ENCODE assay signal across 10 cellular contexts in genomic region chr17:82170412-82170961, GRCh38. TPM values are rescaled to one million over a fixed set of nuclear protein-coding genes. Genes with fewer than 3 reads are reported as not detected.
DNase-seq lines count a peak whose midpoint lies in the region; ATAC-seq, FAIRE-seq and TF ChIP-seq lines count a peak whose summit lies in the region.
"Had no signal": no experiment of that assay in that cellular context is flagged by ENCODE, and none has a peak within 500 bp of the region (broad histone marks: within the 10 kb centered on the region; RNA-seq: fewer than 3 reads in every experiment).

No MANE protein-coding gene starts in this region.

- BruUV-seq in K562 (replicated peaks; lab: Mats Ljungman, UMichigan), result no TSS peak

- H3K9ac ChIP-seq in K562 (ENCODE audit: insufficient read depth in 1 of 2, low read depth in 2 of 2, low read length in 2 of 2), result peak overlapping the region in 1 of 2 experiments; percentile 82; a peak in 1 of 4 replicates

- 0 out of 2 replicates have a peak, but pooled peaks have one; percentile 13 for TF ChIP-seq EP300 in K562 (IDR thresholded peaks at IDR 0.05; ENCODE audit: low read length)

- peak overlapping the region; percentile 39; the same call in 1 of the 2 replicates for H3K4me2 ChIP-seq in K562 (ENCODE audit: insufficient read depth, low read length)
- no peak overlapping the region for H3K4me2 ChIP-seq in osteoblast (ENCODE audit: insufficient read depth, low read length)

- ATAC-seq in K562, result peak; percentile 92
- ATAC-seq in GM21528 (IDR thresholded peaks at IDR 0.05; ENCODE audit: low FRiP score, unreplicated experiment), result no peak
- no peak for ATAC-seq in HG02571 (IDR thresholded peaks at IDR 0.05; ENCODE audit: unreplicated experiment)

- H3K9me3 ChIP-seq in K562 (replicated peaks; ENCODE audit: control insufficient read depth, insufficient read depth, low read depth, low read length) (no peaks in the 10 kb centered on the region), osteoblast (ENCODE audit: low read depth, low read length) (no peaks in the 10 kb centered on the region)

- intact Hi-C loops in K562 (cut with micrococcal nuclease), result no loop called here

- H3K79me2 ChIP-seq in K562 (ENCODE audit: control insufficient read depth, insufficient read depth, low read length) (no peaks in the 10 kb centered on the region), osteoblast (ENCODE audit: insufficient read depth, low read length) (no peaks in the 10 kb centered on the region)

- TF ChIP-seq RAD21 in K562 (CRISPR knock-in tag; conservative IDR thresholded peaks at IDR 0.05 in 1 of 2, IDR thresholded peaks at IDR 0.05 in 1 of 2), result no peak

- FAIRE-seq in K562 (lab: Jason Lieb, UNC), result peak; percentile 87
- FAIRE-seq: GM12892 had no signal

- POLR2A ChIA-PET in K562 (lab: Yijun Ruan, JAX), result no interaction called here

- H4K20me1 ChIP-seq in K562 (replicated peaks; ENCODE audit: control insufficient read depth, insufficient read depth, low read length) (no peaks in the 10 kb centered on the region), osteoblast (ENCODE audit: insufficient read depth, low read length) (no peaks in the 10 kb centered on the region)

- H2AFZ ChIP-seq in K562 (ENCODE audit: low read depth, low read length), result peak overlapping the region; percentile 69
- no peak overlapping the region for H2AFZ ChIP-seq in osteoblast (ENCODE audit: low read length)

- CTCF ChIA-PET in K562 (lab: Yijun Ruan, JAX; ENCODE audit: low intra/inter-chr PET ratio), result no interaction called here

- H3K9me1 ChIP-seq in K562 (ENCODE audit: control insufficient read depth, insufficient read depth, low read length), result peaks cover 3% of the 10 kb centered on the region

- in situ Hi-C loops in K562 (cut with MboI), result no loop called here

- H3K27me3 ChIP-seq in K562 (ENCODE audit: control insufficient read depth in 2 of 2, insufficient read depth in 2 of 2, low read length in 2 of 2) (no peaks in the 10 kb centered on the region), osteoblast (ENCODE audit: insufficient read depth, low read length) (no peaks in the 10 kb centered on the region)

- 32% methylated on average over 16 of the region's 19 CpGs for WGBS in K562 (ENCODE audit: insufficient coverage, low coverage, missing lambda C conversion rate)

- no peak for TF ChIP-seq POLR2A in K562 (conservative IDR thresholded peaks at IDR 0.05)

- DNase-seq in D341Med (ENCODE audit: low spot score) (peak; percentile 26), MV-4-11 (lab: John Stamatoyannopoulos, UW) (peak; percentile 71), K562 (ENCODE audit: extremely low read depth in 1 of 4, low spot score in 3 of 4) (peak; percentile 66 to 74 (median 72)), osteoblast (ENCODE audit: insufficient read length, low spot score, missing footprints) (peak; percentile 75), mesenteric fat pad (ENCODE audit: low spot score) (no peak)
- DNase-seq: NCI-H1092 treated with DMSO at 0.1 percent for 48 hours, SHP77 treated with DMSO at 0.1 percent for 48 hours had no signal

- peak overlapping the region; percentile 49; the same call in 1 of the 3 replicates for H3K27ac ChIP-seq in K562 (ENCODE audit: extremely low read depth, low read depth, low read length)
- H3K27ac ChIP-seq in osteoblast (ENCODE audit: low read depth, low read length), result no peak overlapping the region

- H3K4me3 ChIP-seq in K562 (no peak overlapping the region), osteoblast (ENCODE audit: insufficient read depth, low read length) (no peak overlapping the region)

- H3K4me1 ChIP-seq in K562 (replicated peaks in 1 of 2; ENCODE audit: control insufficient read depth in 2 of 2, insufficient read depth in 2 of 2, low read length in 2 of 2) (peaks cover 10 to 26% of the 10 kb centered on the region in 2 experiments; a peak in 4 of 5 replicates), osteoblast (ENCODE audit: insufficient read depth, low read length) (no peaks in the 10 kb centered on the region)

- peaks cover 61% of the 10 kb centered on the region for H3K36me3 ChIP-seq in K562 (ENCODE audit: control insufficient read depth, insufficient read depth, low read length)
- peaks cover 26% of the 10 kb centered on the region for H3K36me3 ChIP-seq in osteoblast (ENCODE audit: insufficient read depth, low read length)

- TF ChIP-seq CTCF in K562 (IDR thresholded peaks at IDR 0.05 in 2 of 3, conservative IDR thresholded peaks at IDR 0.05 in 1 of 3; ENCODE audit: insufficient read depth in 2 of 3, low read depth in 1 of 3, low read length in 3 of 3) (peak; percentile 5 to 41 (median 33); a peak in 3 of 6 replicates), osteoblast (IDR thresholded peaks at IDR 0.05; ENCODE audit: extremely low read depth, low read depth, low read length) (no peak)

TF ChIP-seq in K562, 482 proteins besides CTCF, POLR2A, EP300 and RAD21 (continues in another document):
- TF ChIP-seq HOMEZ (CRISPR knock-in tag; IDR thresholded peaks at IDR 0.05) (no peak), PTBP1 (IDR thresholded peaks at IDR 0.05; ENCODE audit: low read depth, low read length) (no peak), ZNF41 (CRISPR knock-in tag; conservative IDR thresholded peaks at IDR 0.05) (no peak), SRF (CRISPR knock-in tag; IDR thresholded peaks at IDR 0.05) (peak in 1 of 2 experiments; percentile 54; a peak in 1 of 4 replicates)

RNA-seq across cellular contexts. Expression of gene CCDC57, which starts 42.2 kb away (rescaled TPM):
- 238 and 466 TPM in 2 replicates for total RNA-seq in K562 (2011; cell fraction: chromatin; rRNA removed; ENCODE audit: low replicate concordance)
- total RNA-seq in K562 (2011; cell fraction: nucleolus; rRNA removed), result 176 and 211 TPM in 2 replicates
- total RNA-seq in K562 (2011; cell fraction: nucleoplasm; rRNA removed), result 135 and 163 TPM in 2 replicates
- total RNA-seq in K562 (2014; rRNA removed) (13.6 and 19.0 TPM in 2 replicates), K562 (2014; rRNA removed; fragmentation: Illumina TruSeq; extraction: Trizol) (10.7 TPM in 2 replicates), K562 (2015; rRNA removed; fragmentation: Illumina TruSeq; extraction: Trizol) (17.1 and 18.1 TPM in 2 replicates), K562 (2021) (33.8 and 36.0 TPM in 2 replicates), osteoblast (21.0 and 25.9 TPM in 2 replicates), mesenteric fat pad (24.7 TPM)
- polyA plus RNA-seq in K562 (2011; rRNA removed) (26.3 and 31.1 TPM in 2 replicates), K562 (2014; fragmentation: Illumina TruSeq; extraction: Trizol) (12.9 and 19.9 TPM in 2 replicates), K562 (2014; fragmentation: Nextera tagmentation; extraction: Ambion mirVana) (1 to 10 TPM in 1 of 2 experiments, under 1 TPM in 1; 0.83 to 1.1 TPM), K562 (2014; rRNA removed) (34.8 and 36.2 TPM in 2 replicates)
- polyA plus RNA-seq in K562 (2011; cell fraction: cytosol; rRNA removed), result 15.4 and 18.8 TPM in 2 replicates
- polyA plus RNA-seq in K562 (2011; cell fraction: nucleus; rRNA removed), result 146 and 224 TPM in 2 replicates
- polyA plus RNA-seq in K562 (2012), result 20.1 and 38.4 TPM in 2 replicates
- 15.9 and 16.8 TPM in 2 replicates for polyA minus RNA-seq in K562 (2011; rRNA and poly(A)+ RNA removed)
- 12.2 and 13.1 TPM in 2 replicates for polyA minus RNA-seq in K562 (2011; cell fraction: cytosol; rRNA and poly(A)+ RNA removed)
- polyA minus RNA-seq in K562 (2011; cell fraction: nucleus; rRNA and poly(A)+ RNA removed), result 47.4 and 49.1 TPM in 2 replicates

RNA-seq across cellular contexts. Expression of gene SLC16A3, which starts 58.4 kb away (rescaled TPM):
- total RNA-seq in K562 (2011; cell fraction: chromatin; rRNA removed; ENCODE audit: low replicate concordance), result 2.9 and 6.6 TPM in 2 replicates
- total RNA-seq in K562 (2011; cell fraction: nucleolus; rRNA removed), result 10.0 and 10.5 TPM in 2 replicates
- 4.4 and 5.7 TPM in 2 replicates for total RNA-seq in K562 (2011; cell fraction: nucleoplasm; rRNA removed)
- 1.8 and 2.5 TPM in 2 replicates for total RNA-seq in K562 (2014; rRNA removed)
- total RNA-seq in K562 (2014; rRNA removed; fragmentation: Illumina TruSeq; extraction: Trizol), result 0.11 and 0.13 TPM in 2 replicates
- 1.0 and 1.2 TPM in 2 replicates for total RNA-seq in K562 (2015; rRNA removed; fragmentation: Illumina TruSeq; extraction: Trizol)
- total RNA-seq in K562 (2021), result 2.9 and 5.4 TPM in 2 replicates
- polyA plus RNA-seq in K562 (2011; rRNA removed), result 3.7 and 8.3 TPM in 2 replicates
- 9.7 and 12.8 TPM in 2 replicates for polyA plus RNA-seq in K562 (2011; cell fraction: cytosol; rRNA removed)
- 9.1 and 10.2 TPM in 2 replicates for polyA plus RNA-seq in K562 (2011; cell fraction: nucleus; rRNA removed)
- polyA plus RNA-seq in K562 (2012), result 4.9 and 9.3 TPM in 2 replicates
- polyA plus RNA-seq in K562 (2014; fragmentation: Illumina TruSeq; extraction: Trizol), result 0.58 and 0.78 TPM in 2 replicates
- not detected for polyA plus RNA-seq in K562 (2014; fragmentation: Nextera tagmentation; extraction: Ambion mirVana)
- 0.81 and 1.9 TPM in 2 replicates for polyA plus RNA-seq in K562 (2014; rRNA removed)
- polyA minus RNA-seq in K562 (2011; rRNA and poly(A)+ RNA removed), result 2.9 and 3.7 TPM in 2 replicates
- polyA minus RNA-seq in K562 (2011; cell fraction: cytosol; rRNA and poly(A)+ RNA removed), result 7.0 and 15.5 TPM in 2 replicates
- 4.8 and 6.9 TPM in 2 replicates for polyA minus RNA-seq in K562 (2011; cell fraction: nucleus; rRNA and poly(A)+ RNA removed)
- total RNA-seq in osteoblast, result 129 and 222 TPM in 2 replicates
- 65.0 TPM for total RNA-seq in mesenteric fat pad
